ENCODE assay signal across 1 cellular context in the genomic region with DNA sequence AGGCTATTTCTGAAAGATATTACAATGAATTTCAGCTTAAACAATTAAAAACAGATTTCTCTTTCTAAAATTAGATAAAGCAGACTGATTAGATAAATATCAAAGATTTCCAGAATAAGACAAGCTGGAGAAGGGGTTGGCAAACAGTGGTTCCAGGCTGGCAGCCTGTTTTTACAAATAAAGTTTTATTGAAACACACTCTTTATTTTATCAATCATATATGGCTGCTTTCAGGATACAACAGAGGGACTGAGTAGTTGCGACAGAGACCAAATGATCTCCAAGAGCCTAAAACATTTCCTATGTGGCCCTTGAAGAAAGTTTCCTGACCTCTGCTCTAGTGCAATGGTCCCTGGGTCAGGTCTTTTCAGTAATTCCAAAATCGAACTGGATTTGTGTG.
TF ChIP-seq lines count a peak whose summit lies in the region.

No MANE protein-coding gene starts in this region.

TF ChIP-seq in HepG2, 621 proteins besides CTCF, POLR2A, EP300 and RAD21:
- 0 out of 2 replicates have a peak, but pooled peaks have one; percentile 8 for TF ChIP-seq ZBTB40 (IDR thresholded peaks at IDR 0.05)
- no peak for TF ChIP-seq ZBTB40 (CRISPR knock-in tag; IDR thresholded peaks at IDR 0.05)
- no peak for TF ChIP-seq ZNF775 (CRISPR knock-in tag; IDR thresholded peaks at IDR 0.05; ENCODE audit: borderline replicate concordance)
